In the genomic region with DNA sequence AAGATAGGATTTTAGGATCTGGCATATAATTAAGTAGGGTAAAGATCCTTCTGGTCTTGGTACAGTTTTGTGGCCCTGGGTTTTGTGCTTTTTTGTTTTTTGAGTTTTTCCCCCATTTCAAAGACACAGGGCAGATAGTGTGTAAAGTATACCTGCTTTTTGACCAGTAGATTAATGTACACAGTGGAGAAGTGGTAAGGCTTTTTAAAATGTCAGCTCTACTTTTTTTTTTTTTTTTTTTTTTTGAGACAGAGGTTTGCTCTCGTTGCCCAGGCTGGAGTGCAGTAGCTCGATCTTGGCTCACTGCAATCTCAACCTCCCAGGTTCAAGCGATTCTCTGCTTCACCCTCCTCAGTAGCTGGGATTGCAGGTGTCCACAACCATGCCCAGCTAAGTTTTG, we compare ENCODE assay signal across 11 cellular contexts. TPM values are rescaled to one million over a fixed set of nuclear protein-coding genes. Genes with fewer than 3 reads are reported as not detected.
A peak's percentile ranks its signal among the peaks of the same experiment; 100 is the strongest.
DNase-seq lines count a peak whose midpoint lies in the region; ATAC-seq, FAIRE-seq and TF ChIP-seq lines count a peak whose summit lies in the region.
"Had no signal": no experiment of that assay in that cellular context is flagged by ENCODE, and none has a peak within 500 bp of the region (broad histone marks: within the 10 kb centered on the region; RNA-seq: fewer than 3 reads in every experiment).

No MANE protein-coding gene starts in this region.

- H3K9me3 Mint-ChIP-seq in activated CD8-positive, alpha-beta T cell treated with anti-CD3 and anti-CD28 coated beads for 36 hours: no peaks in the 10 kb centered on the region
- H3K9me3 Mint-ChIP-seq in type B pancreatic cell: no peaks in the 10 kb centered on the region

- no peaks in the 10 kb centered on the region for H3K9me1 ChIP-seq in keratinocyte (ENCODE audit: control insufficient read depth, extremely low read depth, insufficient read depth, low read length)

- TF ChIP-seq EP300 in HepG2 (IDR thresholded peaks at IDR 0.05; ENCODE audit: low read depth in 2 of 2, low read length in 2 of 2) (no peak), HepG2 (CRISPR knock-in tag; IDR thresholded peaks at IDR 0.05; ENCODE audit: borderline replicate concordance) (no peak)

- peak overlapping the region in 1 of 3 experiments; percentile 90; a peak in 2 of 6 replicates for H3K4me3 ChIP-seq in HepG2 (replicated peaks in 1 of 3; ENCODE audit: insufficient read depth in 1 of 3, low read depth in 2 of 3, low read length in 3 of 3)
- no peak overlapping the region for H3K4me3 ChIP-seq in right lobe of liver
- peak overlapping the region in 1 of 3 experiments; percentile 1 for H3K4me3 ChIP-seq in keratinocyte (ENCODE audit: control insufficient read depth in 2 of 3, extremely low read depth in 1 of 3, insufficient read depth in 2 of 3, low read depth in 1 of 3, low read length in 3 of 3)
- H3K4me3 ChIP-seq in dorsolateral prefrontal cortex: peak overlapping the region in 25 of 59 donors; percentile 4 to 99 (median 90)

- FAIRE-seq in HepG2 (lab: Jason Lieb, UNC) (no peak), keratinocyte (lab: Jason Lieb, UNC) (no peak)
- FAIRE-seq: colon had no signal

- H2AFZ ChIP-seq in HepG2 (ENCODE audit: low read length) (no peak overlapping the region), keratinocyte (ENCODE audit: control insufficient read depth, low read length) (no peak overlapping the region)

- no TSS peak for BruUV-seq in HepG2 (replicated peaks; lab: Mats Ljungman, UMichigan)

- dilution Hi-C loops in keratinocyte (cut with MboI; ENCODE audit: extremely low pct_ligation_motif_present, low sequenced_read_pairs): no loop called here

- H3K27me3 Mint-ChIP-seq in activated CD8-positive, alpha-beta T cell treated with anti-CD3 and anti-CD28 coated beads for 36 hours: no peaks in the 10 kb centered on the region
- no peaks in the 10 kb centered on the region for H3K27me3 Mint-ChIP-seq in type B pancreatic cell

- intact Hi-C loops in HepG2 (cut with micrococcal nuclease; ENCODE audit: unreplicated experiment) (no loop called here), right lobe of liver (cut with DNase I) (no loop called here), dorsolateral prefrontal cortex (cut with DNase I) (loop anchor here (10.0 kb wide), 4 partner anchors 108 to 418 kb away; a partner anchor contains a TSS)
- intact Hi-C loops in activated CD8-positive, alpha-beta T cell treated with anti-CD3 and anti-CD28 coated beads for 36 hours (cut with micrococcal nuclease): no loop called here

- in situ Hi-C loops in HepG2 (cut with HindIII; ENCODE audit: extremely low pct_ligation_motif_present, low pct_unique_long_range_greater_than_20kb): no loop called here

- POLR2A ChIA-PET in HepG2 (lab: Yijun Ruan, JAX): interaction anchor here (5.7 kb wide), 1 partner anchor 74 kb away, joined by 33 read pairs; no protein-coding TSS in a partner anchor
- POLR2A ChIA-PET in activated CD8-positive, alpha-beta T cell treated with anti-CD3 and anti-CD28 coated beads for 36 hours (lab: Charles Lee): interaction anchor here (0.6 to 4.7 kb wide), 5 partner anchors 10 to 363 kb away, joined by 3 to 28 read pairs (median 5); no protein-coding TSS in a partner anchor

- H3K9me3 ChIP-seq in HepG2 (ENCODE audit: low read length): no peaks in the 10 kb centered on the region
- H3K9me3 ChIP-seq in right lobe of liver: no peaks in the 10 kb centered on the region
- no peaks in the 10 kb centered on the region for H3K9me3 ChIP-seq in keratinocyte (ENCODE audit: control insufficient read depth, low read depth, low read length)

- DNase-seq in HepG2 (ENCODE audit: low spot score) (no peak), right lobe of liver (no peak), keratinocyte (ENCODE audit: low read depth, low spot score) (no peak), type B pancreatic cell (ENCODE audit: extremely low spot score, unreplicated experiment) (no peak), dorsolateral prefrontal cortex (no peak)
- no peak for DNase-seq in activated CD8-positive, alpha-beta T cell treated with anti-CD3 and anti-CD28 coated beads for 36 hours
- DNase-seq: activated effector memory CD4-positive, alpha-beta T cell treated with anti-CD3 and anti-CD28 coated beads, Interleukin-2, amount 50 U/mL, for 16 hours; NCI-H2081 had no signal

- peaks cover 51% of the 10 kb centered on the region for H3K4me1 Mint-ChIP-seq in activated CD8-positive, alpha-beta T cell treated with anti-CD3 and anti-CD28 coated beads for 36 hours (ENCODE audit: low read depth)
- peaks cover 42% of the 10 kb centered on the region for H3K4me1 Mint-ChIP-seq in type B pancreatic cell (ENCODE audit: unreplicated experiment)

- ATAC-seq in HepG2 (no peak), right lobe of liver (no peak), GM19452 (IDR thresholded peaks at IDR 0.05; ENCODE audit: unreplicated experiment) (no peak), GM21737 (IDR thresholded peaks at IDR 0.05; ENCODE audit: unreplicated experiment) (no peak)
- no peak for ATAC-seq in activated CD8-positive, alpha-beta T cell treated with anti-CD3 and anti-CD28 coated beads for 36 hours

- CTCF ChIA-PET in HepG2 (lab: Yijun Ruan, JAX; ENCODE audit: low intra/inter-chr PET ratio, low total read pairs): no interaction called here
- CTCF ChIA-PET in activated CD8-positive, alpha-beta T cell treated with anti-CD3 and anti-CD28 coated beads for 36 hours (lab: Charles Lee): interaction anchor here (1.8 kb wide), 1 partner anchor 140 kb away, joined by 5 read pairs; no protein-coding TSS in a partner anchor

- H3K27ac ChIP-seq in HepG2 (ENCODE audit: extremely low read length, insufficient read depth, low read length) (no peak overlapping the region), right lobe of liver (no peak overlapping the region), keratinocyte (ENCODE audit: control insufficient read depth, insufficient read depth, low read length) (no peak overlapping the region), dorsolateral prefrontal cortex (no peak overlapping the region)

- TF ChIP-seq POLR2A in HepG2 (IDR thresholded peaks at IDR 0.05; ENCODE audit: insufficient read depth in 1 of 2, low read depth in 2 of 2, low read length in 2 of 2): no peak
- TF ChIP-seq POLR2A in right lobe of liver (IDR thresholded peaks at IDR 0.05): no peak

- H4K20me1 ChIP-seq in HepG2 (ENCODE audit: insufficient read depth, low read length): peaks cover 84% of the 10 kb centered on the region
- peaks cover 20% of the 10 kb centered on the region for H4K20me1 ChIP-seq in keratinocyte (ENCODE audit: control insufficient read depth, extremely low read depth, insufficient read depth, low read length)

- TF ChIP-seq RAD21 in HepG2 (CRISPR knock-in tag; IDR thresholded peaks at IDR 0.05): no peak

- peak overlapping the region; percentile 80 for H3K4me2 ChIP-seq in HepG2 (ENCODE audit: low read depth, low read length)
- H3K4me2 ChIP-seq in keratinocyte (ENCODE audit: control insufficient read depth, extremely low read depth, insufficient read depth, low read depth, low read length): peak overlapping the region; percentile 89

- TF ChIP-seq CTCF in HepG2 (CRISPR knock-in tag; IDR thresholded peaks at IDR 0.05): no peak
- no peak for TF ChIP-seq CTCF in right lobe of liver (IDR thresholded peaks at IDR 0.05)
- TF ChIP-seq CTCF in activated CD8-positive, alpha-beta T cell treated with anti-CD3 and anti-CD28 coated beads for 36 hours (IDR thresholded peaks at IDR 0.05): no peak
- no peak for TF ChIP-seq CTCF in keratinocyte (optimal IDR thresholded peaks at IDR 0.05 in 1 of 3, IDR thresholded peaks at IDR 0.05 in 1 of 3, conservative IDR thresholded peaks at IDR 0.05 in 1 of 3; ENCODE audit: extremely low read depth in 1 of 3, insufficient read depth in 2 of 3, low read length in 3 of 3)
- no peak for TF ChIP-seq CTCF in type B pancreatic cell (conservative IDR thresholded peaks at IDR 0.05)
- TF ChIP-seq CTCF in dorsolateral prefrontal cortex (IDR thresholded peaks at IDR 0.05 in 54 of 56, conservative IDR thresholded peaks at IDR 0.05 in 2 of 56; ENCODE audit: low read depth in 1 of 56, partially characterized antibody in 56 of 56): no peak

- H3K36me3 ChIP-seq in HepG2 (replicated peaks in 1 of 2; ENCODE audit: control insufficient read depth in 1 of 2, insufficient read depth in 2 of 2, low read length in 2 of 2) (peaks cover 0 to 23% of the 10 kb centered on the region in 2 experiments; a peak in 4 of 5 replicates), right lobe of liver (no peaks in the 10 kb centered on the region), keratinocyte (ENCODE audit: control insufficient read depth in 2 of 2, extremely low read depth in 1 of 2, insufficient read depth in 2 of 2, low read length in 2 of 2) (no peaks in the 10 kb centered on the region)

- peaks cover 48% of the 10 kb centered on the region for H3K36me3 Mint-ChIP-seq in activated CD8-positive, alpha-beta T cell treated with anti-CD3 and anti-CD28 coated beads for 36 hours (ENCODE audit: low read depth)
- H3K36me3 Mint-ChIP-seq in type B pancreatic cell: peaks cover 21% of the 10 kb centered on the region

- H3K9ac ChIP-seq in HepG2 (ENCODE audit: insufficient read depth, low read depth, low read length) (peak overlapping the region; percentile 27; the same call in 1 of the 2 replicates), keratinocyte (ENCODE audit: control insufficient read depth, extremely low read depth, insufficient read depth, low read length) (no peak overlapping the region)

- H3K4me3 Mint-ChIP-seq in activated CD8-positive, alpha-beta T cell treated with anti-CD3 and anti-CD28 coated beads for 36 hours: peak overlapping the region; percentile 98
- H3K4me3 Mint-ChIP-seq in type B pancreatic cell: peak overlapping the region; percentile 98

- no peaks in the 10 kb centered on the region for H3K27me3 ChIP-seq in HepG2 (ENCODE audit: control insufficient read depth in 1 of 2, insufficient read depth in 2 of 2, low read length in 2 of 2)
- no peaks in the 10 kb centered on the region for H3K27me3 ChIP-seq in right lobe of liver
- no peaks in the 10 kb centered on the region for H3K27me3 ChIP-seq in keratinocyte (ENCODE audit: control insufficient read depth, extremely low read depth, insufficient read depth, low read length)
- H3K27me3 ChIP-seq in dorsolateral prefrontal cortex: no peaks in the 10 kb centered on the region

- peaks cover 91% of the 10 kb centered on the region for H3K79me2 ChIP-seq in HepG2 (ENCODE audit: insufficient read depth, low read length)
- H3K79me2 ChIP-seq in keratinocyte (ENCODE audit: control insufficient read depth, insufficient read depth, low read length): peaks cover 96% of the 10 kb centered on the region

- WGBS in HepG2 (ENCODE audit: low lambda C conversion rate): 66% methylated on average over 3 of the region's 3 CpGs
- WGBS in right lobe of liver (ENCODE audit: insufficient coverage, low coverage, low lambda C conversion rate, missing lambda C conversion rate): 49% methylated on average over 2 of the region's 3 CpGs

- peaks cover 62% of the 10 kb centered on the region for H3K4me1 ChIP-seq in HepG2 (ENCODE audit: insufficient read depth, low read length)
- peaks cover 0 to 61% (median 21%) of the 10 kb centered on the region in 4 donors for H3K4me1 ChIP-seq in right lobe of liver
- peaks cover 14% of the 10 kb centered on the region for H3K4me1 ChIP-seq in keratinocyte (ENCODE audit: control insufficient read depth, extremely low read depth, insufficient read depth, low read length)

- peak overlapping the region; percentile 69 for H3K27ac Mint-ChIP-seq in activated CD8-positive, alpha-beta T cell treated with anti-CD3 and anti-CD28 coated beads for 36 hours
- peak overlapping the region; percentile 2 for H3K27ac Mint-ChIP-seq in type B pancreatic cell

RNA-seq across cellular contexts. Expression of a gene that starts 4.0 kb away (rescaled TPM):
- 14.9 and 30.9 TPM in 2 replicates for total RNA-seq in HepG2 (2016; rRNA removed; fragmentation: Illumina TruSeq; extraction: Trizol)
- total RNA-seq in HepG2 (2016; cell fraction: cytosol; rRNA removed; fragmentation: Illumina TruSeq; extraction: Trizol; ENCODE audit: low read depth): 22.1 and 25.3 TPM in 2 replicates
- 14.4 and 25.6 TPM in 2 replicates for total RNA-seq in HepG2 (2016; cell fraction: insoluble cytoplasmic fraction; rRNA removed; fragmentation: Illumina TruSeq; extraction: Trizol)
- 15.9 and 22.0 TPM in 2 replicates for total RNA-seq in HepG2 (2016; cell fraction: membrane; rRNA removed; fragmentation: Illumina TruSeq; extraction: Trizol)
- 38.0 and 49.0 TPM in 2 replicates for total RNA-seq in HepG2 (2016; cell fraction: nucleus; rRNA removed; fragmentation: Illumina TruSeq; extraction: Trizol)
- polyA plus RNA-seq in HepG2 (2011; rRNA removed): 13.6 and 15.3 TPM in 2 replicates
- polyA plus RNA-seq in HepG2 (2011; cell fraction: cytosol; rRNA removed): 5.2 and 8.5 TPM in 2 replicates
- 33.5 and 39.2 TPM in 2 replicates for polyA plus RNA-seq in HepG2 (2011; cell fraction: nucleus; rRNA removed)
- polyA plus RNA-seq in HepG2 (2012): 29.8 and 32.4 TPM in 2 replicates
- polyA plus RNA-seq in HepG2 (2016; cell fraction: cytosol; fragmentation: Illumina TruSeq; extraction: Trizol; ENCODE audit: low read depth): 0.42 and 0.45 TPM in 2 replicates
- polyA plus RNA-seq in HepG2 (2016; cell fraction: insoluble cytoplasmic fraction; fragmentation: Illumina TruSeq; extraction: Trizol; ENCODE audit: low read depth): 10.3 and 16.2 TPM in 2 replicates
- polyA plus RNA-seq in HepG2 (2016; cell fraction: membrane; fragmentation: Illumina TruSeq; extraction: Trizol; ENCODE audit: low read depth): 1.1 and 1.3 TPM in 2 replicates
- 42.6 and 45.3 TPM in 2 replicates for polyA plus RNA-seq in HepG2 (2016; cell fraction: nucleus; fragmentation: Illumina TruSeq; extraction: Trizol; ENCODE audit: insufficient read depth, low read depth)
- polyA minus RNA-seq in HepG2 (2011; rRNA and poly(A)+ RNA removed; ENCODE audit: low replicate concordance): 49.2 and 106 TPM in 2 replicates
- polyA minus RNA-seq in HepG2 (2011; cell fraction: cytosol; rRNA and poly(A)+ RNA removed): 35.1 and 35.6 TPM in 2 replicates
- polyA minus RNA-seq in HepG2 (2011; cell fraction: nucleus; rRNA and poly(A)+ RNA removed): 77.9 and 102 TPM in 2 replicates
- total RNA-seq in right lobe of liver: 100 to 1,000 TPM in 1 of 6 experiments, 10 to 100 TPM in 5; 23.1 to 121 (median 31.3) TPM
- 10 to 100 TPM; 39.6 to 39.7 TPM for total RNA-seq in activated CD8-positive, alpha-beta T cell treated with anti-CD3 and anti-CD28 coated beads for 36 hours
- 7.9 to 10.5 TPM (median 9.7 TPM) in 3 replicates for polyA plus RNA-seq in keratinocyte
- polyA plus RNA-seq in keratinocyte (2011; ENCODE audit: low read depth): 23.9 TPM
- polyA plus RNA-seq in keratinocyte (2011; cell fraction: cytosol; rRNA removed): 14.5 and 20.1 TPM in 2 replicates
- 79.0 and 85.0 TPM in 2 replicates for polyA plus RNA-seq in keratinocyte (2011; cell fraction: nucleus; rRNA removed)
- polyA plus RNA-seq in keratinocyte (2012; ENCODE audit: low replicate concordance): 21.6 and 21.8 TPM in 2 replicates
- polyA minus RNA-seq in keratinocyte: 51.2 to 126 TPM (median 62.3 TPM) in 3 replicates
- 17.1 TPM for polyA minus RNA-seq in keratinocyte (2011; cell fraction: cytosol; rRNA and poly(A)+ RNA removed)
- polyA minus RNA-seq in keratinocyte (2011; cell fraction: nucleus; rRNA and poly(A)+ RNA removed): 70.2 and 131 TPM in 2 replicates
- 87.2 and 95.8 TPM in 2 replicates for total RNA-seq in type B pancreatic cell (ENCODE audit: low replicate concordance)
- 100 to 1,000 TPM in 9 of 120 experiments, 10 to 100 TPM in 111; 54.8 to 135 (median 82.7) TPM for total RNA-seq in dorsolateral prefrontal cortex

Comparison
In these comparisons a context has a peak if more than half of its experiments do, and no peak if none do; other contexts are left out.
1. intact Hi-C loops: an anchor here in dorsolateral prefrontal cortex (10.0 kb wide); none called in HepG2, right lobe of liver and activated CD8-positive, alpha-beta T cell treated with anti-CD3 and anti-CD28 coated beads for 36 hours.